Comparison of ENCODE assay signal across 8 cellular contexts in genomic region chr2:101001713-101002561, GRCh38. TPM values are rescaled to one million over a fixed set of nuclear protein-coding genes. Genes with fewer than 3 reads are reported as not detected.
A peak's percentile ranks its signal among the peaks of the same experiment; 100 is the strongest.
DNase-seq lines count a peak whose midpoint lies in the region; ATAC-seq and TF ChIP-seq lines count a peak whose summit lies in the region.

Gene RPL31 (plus strand): TSS chr2:101002289. CDS start chr2:101002702, 413 bp downstream.

- H4K20me1 ChIP-seq in PC-9 (ENCODE audit: insufficient read depth), result peaks cover 40% of the 10 kb centered on the region

- POLR2A ChIA-PET in PC-9 (lab: Charles Lee; ENCODE audit: unreplicated experiment), result interaction anchor here (0.5 to 0.9 kb wide), 9 partner anchors 11 to 1601 kb away, joined by 3 to 9 read pairs (median 6); partner anchors contain the start of gene PDCL3

- H3F3A ChIP-seq in PC-9 (ENCODE audit: insufficient read depth, low read depth), result peaks cover 67% of the 10 kb centered on the region

- peak within 1 kb of the TSS; percentile 96 for H2AFZ ChIP-seq in PC-9

- H3K4me1 ChIP-seq in PC-9 (replicated peaks; ENCODE audit: insufficient read depth), result peaks cover 14% of the 10 kb centered on the region

- peaks cover 42% of the 10 kb centered on the region for H3K79me2 ChIP-seq in PC-9 (ENCODE audit: low read depth)

- DNase-seq in DMS153 (lab: John Stamatoyannopoulos, UW), result peak; percentile 87
- DNase-seq in Jurkat, Clone E6-1 (ENCODE audit: low read depth, low spot score), result peak; percentile 97
- DNase-seq in PC-9, result peak; percentile 86 to 92
- DNase-seq in activated T-cell treated with anti-CD3 and anti-CD28 coated beads, Interleukin-2, amount 50 U/mL, for 1 hour, result peak; percentile 92
- DNase-seq in epithelial cell of proximal tubule (ENCODE audit: low read depth), result peak; percentile 70
- peak; percentile 96 for DNase-seq in mucosa of gallbladder (ENCODE audit: low spot score)
- DNase-seq in stimulated activated CD8-positive, alpha-beta memory T cell treated with anti-CD3 and anti-CD28 coated beads, Interleukin-4, amount 100 ng/mL, for 4 hours (ENCODE audit: low read depth in 2 of 2, low spot score in 1 of 2), result peak; percentile 92 to 96

- H3K9me2 ChIP-seq in PC-9 (ENCODE audit: insufficient read depth), result no peaks in the 10 kb centered on the region

- no peaks in the 10 kb centered on the region for H3K9me3 ChIP-seq in PC-9 (ENCODE audit: insufficient read depth, low read depth)

- intact Hi-C loops in PC-9 (cut with micrococcal nuclease; ENCODE audit: unreplicated experiment), result no loop called here

- CTCF ChIA-PET in PC-9 (lab: Charles Lee), result interaction anchor here (0.6 to 0.7 kb wide), 2 partner anchors 10 to 180 kb away, joined by 3 to 4 read pairs; no protein-coding TSS in a partner anchor

- peaks cover 42% of the 10 kb centered on the region for H3K36me3 ChIP-seq in PC-9 (ENCODE audit: low read depth)

- H3K27ac ChIP-seq in PC-9, result peak within 1 kb of the TSS; percentile 89

- TF ChIP-seq CTCF in PC-9 (conservative IDR thresholded peaks at IDR 0.05) (no peak), epithelial cell of proximal tubule (conservative IDR thresholded peaks at IDR 0.05; ENCODE audit: low read depth, low read length) (no peak)

- no peaks in the 10 kb centered on the region for H3K27me3 ChIP-seq in PC-9 (ENCODE audit: insufficient read depth, low read depth)

- peak within 1 kb of the TSS; percentile 96 for H3K4me3 ChIP-seq in Jurkat, Clone E6-1 (ENCODE audit: low read length)
- H3K4me3 ChIP-seq in PC-9 (peak within 1 kb of the TSS; percentile 96), epithelial cell of proximal tubule (ENCODE audit: low read depth, low read length) (peak within 1 kb of the TSS; percentile 80)

- H3K4me2 ChIP-seq in PC-9, result peak within 1 kb of the TSS; percentile 85

- peak; percentile 97 for ATAC-seq in GM21619 (IDR thresholded peaks at IDR 0.05; ENCODE audit: unreplicated experiment)

- TSS peak; percentile 83 for BruUV-seq in PC-9 (replicated peaks; lab: Mats Ljungman, UMichigan)

RNA-seq across cellular contexts. Expression of gene RPL31, which starts in this region (rescaled TPM):
- 4,714 TPM for polyA plus RNA-seq in Jurkat, Clone E6-1 (2012; ENCODE audit: insufficient read depth, insufficient read length)
- 1,090 and 1,251 TPM in 2 replicates for total RNA-seq in PC-9 (2021)
- 1,100 and 1,437 TPM in 2 replicates for total RNA-seq in epithelial cell of proximal tubule
- 966 TPM for total RNA-seq in mucosa of gallbladder

Comparison
In these comparisons a context has a peak if more than half of its experiments do, and no peak if none do; other contexts are left out.
1. Peak in every context shown above with its lines: DNase-seq, ATAC-seq, H3K4me3 ChIP-seq and H3K27ac ChIP-seq.